ENCODE assay signal across 16 cellular contexts in the genomic region with DNA sequence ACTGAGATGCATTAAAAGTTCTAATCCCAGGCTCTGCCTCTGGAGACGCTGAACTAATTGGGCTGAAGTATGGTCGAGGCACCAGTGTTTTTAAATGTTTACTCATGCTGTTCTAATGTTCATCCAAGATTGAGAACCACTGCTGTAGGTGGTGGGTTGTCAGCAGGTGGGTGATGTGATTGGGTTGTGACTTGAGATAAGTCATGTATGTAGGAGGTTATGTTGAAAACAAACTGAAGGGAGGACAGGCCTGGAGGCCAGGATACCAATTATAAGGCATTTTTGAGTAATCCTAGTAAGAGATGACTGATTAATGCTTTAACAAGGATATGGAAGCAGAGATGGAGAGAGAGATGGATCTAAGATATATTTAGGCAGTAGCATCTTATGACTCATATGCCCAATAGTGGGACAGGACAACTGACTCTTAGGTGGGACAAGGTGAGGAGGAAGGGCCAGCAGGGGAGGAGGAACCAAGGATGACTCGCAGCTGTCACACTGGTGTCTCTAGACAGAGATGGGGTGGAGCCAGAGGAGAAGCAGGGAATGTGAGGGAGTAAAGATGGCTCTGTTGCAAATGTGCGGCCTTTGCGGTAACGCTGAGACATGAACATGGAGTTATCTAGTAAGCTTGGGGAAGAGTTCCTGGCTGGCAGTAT.
"Had no signal": no experiment of that assay in that cellular context is flagged by ENCODE, and none has a peak within 500 bp of the region (broad histone marks: within the 10 kb centered on the region; RNA-seq: fewer than 3 reads in every experiment).

No MANE protein-coding gene starts in this region.

- H3K4me3 ChIP-seq: dorsolateral prefrontal cortex, hepatocyte, stomach, upper lobe of left lung had no signal

- H3K9me3 Mint-ChIP-seq: activated CD4-positive, alpha-beta T cell treated with anti-CD3 and anti-CD28 coated beads, Interleukin-2, amount 10 ng/mL, durations not matched to agents 24 days and 14 days; activated naive CD8-positive, alpha-beta T cell treated with anti-CD3 and anti-CD28 coated beads, Interleukin-2, amount 10 ng/mL, durations not matched to agents 7 days and 5 days; mesothelial cell of epicardium; nephron; T-helper 2 cell treated with Interferon-gamma antibody and Interleukin-4, amounts not matched to agents 5 μg/mL and 100 μg/mL, for 36 hours; WTC11 had no signal

- H2AFZ ChIP-seq: hepatocyte had no signal

- H3K27me3 ChIP-seq: dorsolateral prefrontal cortex, hepatocyte, stomach, upper lobe of left lung had no signal

- H3K27ac Mint-ChIP-seq: mesothelial cell of epicardium; nephron; T-helper 2 cell treated with Interferon-gamma antibody and Interleukin-4, amounts not matched to agents 5 μg/mL and 100 μg/mL, for 36 hours; WTC11 had no signal

- H3K27me3 Mint-ChIP-seq: activated CD4-positive, alpha-beta T cell treated with anti-CD3 and anti-CD28 coated beads, Interleukin-2, amount 10 ng/mL, durations not matched to agents 24 days and 14 days; activated naive CD8-positive, alpha-beta T cell treated with anti-CD3 and anti-CD28 coated beads, Interleukin-2, amount 10 ng/mL, durations not matched to agents 7 days and 5 days had no signal

- H3K4me1 Mint-ChIP-seq: WTC11 had no signal

- FAIRE-seq: TTC549 had no signal

- DNase-seq: activated CD4-positive, alpha-beta T cell treated with anti-CD3 and anti-CD28 coated beads, Interleukin-2, amount 10 ng/mL, durations not matched to agents 24 days and 14 days; activated CD8-positive, alpha-beta memory T cell treated with anti-CD3 and anti-CD28 coated beads, Interleukin-2, amount 50 U/mL, for 48 hours; activated naive CD8-positive, alpha-beta T cell treated with anti-CD3 and anti-CD28 coated beads, Interleukin-2, amount 10 ng/mL, durations not matched to agents 7 days and 5 days; dorsolateral prefrontal cortex; left cardiac atrium; nucleus accumbens; posterior cingulate gyrus; retina; stomach; upper lobe of left lung had no signal

- ATAC-seq: WTC11 had no signal

- H3K4me1 ChIP-seq: upper lobe of left lung had no signal

- H3K9me3 ChIP-seq: stomach, upper lobe of left lung had no signal

- H3K27ac ChIP-seq: stomach, upper lobe of left lung had no signal

- H3K79me2 ChIP-seq: hepatocyte had no signal

- H3K4me3 Mint-ChIP-seq: activated CD4-positive, alpha-beta T cell treated with anti-CD3 and anti-CD28 coated beads, Interleukin-2, amount 10 ng/mL, durations not matched to agents 24 days and 14 days; activated naive CD8-positive, alpha-beta T cell treated with anti-CD3 and anti-CD28 coated beads, Interleukin-2, amount 10 ng/mL, durations not matched to agents 7 days and 5 days; mesothelial cell of epicardium; nephron; T-helper 2 cell treated with Interferon-gamma antibody and Interleukin-4, amounts not matched to agents 5 μg/mL and 100 μg/mL, for 36 hours; WTC11 had no signal

- H3K4me2 ChIP-seq: hepatocyte had no signal
